ENCODE assay signal across 29 cellular contexts in genomic region chr4:140357868-140358267, GRCh38.
"Had no signal": no experiment of that assay in that cellular context is flagged by ENCODE, and none has a peak within 500 bp of the region (broad histone marks: within the 10 kb centered on the region; RNA-seq: fewer than 3 reads in every experiment).

No MANE protein-coding gene starts in this region.

- DNase-seq: activated CD4-positive, alpha-beta memory T cell treated with anti-CD3 and anti-CD28 coated beads for 36 hours; activated CD4-positive, alpha-beta T cell treated with anti-CD3 and anti-CD28 coated beads for 4 hours; activated CD4-positive, alpha-beta T cell treated with anti-CD3 and anti-CD28 coated beads, Interleukin-2, amount 50 U/mL, for 1 hour; activated CD4-positive, CD25-positive, alpha-beta regulatory T cell treated with anti-CD3 and anti-CD28 coated beads, Interleukin-2, amount 50 U/mL, for 72 hours; activated CD8-positive, alpha-beta memory T cell treated with anti-CD3 and anti-CD28 coated beads, Interleukin-2, amount 50 U/mL, for 4 hours; activated gamma-delta T cell treated with Interleukin-2 at 50 U/mL for 16 hours; activated naive CD4-positive, alpha-beta T cell treated with anti-CD3 and anti-CD28 coated beads for 36 hours; activated T-cell treated with anti-CD3 and anti-CD28 coated beads for 4 hours; activated T-cell treated with anti-CD3 and anti-CD28 coated beads, Interleukin-2, amount 50 U/mL, for 4 hours; adrenal gland; caudate nucleus; NCI-H1105 treated with DMSO at 0.1 percent for 48 hours; NCI-H1436; NCI-H1694 treated with DMSO at 0.1 percent for 48 hours; NCI-H2029; NCI-H345; NCI-H524 treated with DMSO at 0.1 percent for 48 hours; SHP77; SJCRH30; T1000 had no signal

- H3K36me3 ChIP-seq: adrenal gland, SJCRH30 had no signal

- ATAC-seq: activated naive CD4-positive, alpha-beta T cell treated with anti-CD3 and anti-CD28 coated beads, Interleukin-2, amount 50 U/mL, for 72 hours; activated T-cell treated with anti-CD3 and anti-CD28 coated beads, Interleukin-2, amount 50 U/mL, for 4 hours; K562; Panc1; WTC11 had no signal

- H3K4me3 ChIP-seq: adrenal gland, K562, SJCRH30, SK-N-MC had no signal

- H3K4me1 Mint-ChIP-seq: WTC11 had no signal

- H3K4me3 Mint-ChIP-seq: activated CD4-positive, alpha-beta memory T cell treated with anti-CD3 and anti-CD28 coated beads for 36 hours; activated naive CD4-positive, alpha-beta T cell treated with anti-CD3 and anti-CD28 coated beads for 36 hours; activated T-cell treated with anti-CD3 and anti-CD28 coated beads, Interleukin-2, amount 50 U/mL, for 4 hours; activated T-helper 1 cell treated with anti-CD3 and anti-CD28 coated beads, Interleukin-12 subunit alpha, Interleukin-12 subunit beta, Interleukin-2, Interleukin-4 antibody, amounts not matched to agents 30 ng/mL and 10 ng/mL and 1 ng/mL, durations not matched to agents 14 hours and 24 hours and 36 hours; WTC11 had no signal

- H3K9me3 ChIP-seq: adrenal gland, SJCRH30 had no signal

- H3K27ac ChIP-seq: adrenal gland, SJCRH30, SK-N-MC had no signal

- FAIRE-seq: bronchial epithelial cell, K562, TTC549 had no signal

- H3K36me3 Mint-ChIP-seq: activated CD4-positive, alpha-beta memory T cell treated with anti-CD3 and anti-CD28 coated beads for 36 hours; activated naive CD4-positive, alpha-beta T cell treated with anti-CD3 and anti-CD28 coated beads, Interleukin-2, amount 50 U/mL, for 72 hours; brain; WTC11 had no signal

- H3K9me3 Mint-ChIP-seq: activated CD4-positive, alpha-beta memory T cell treated with anti-CD3 and anti-CD28 coated beads for 36 hours; activated naive CD4-positive, alpha-beta T cell treated with anti-CD3 and anti-CD28 coated beads for 36 hours; activated naive CD4-positive, alpha-beta T cell treated with anti-CD3 and anti-CD28 coated beads, Interleukin-2, amount 50 U/mL, for 72 hours; activated T-cell treated with anti-CD3 and anti-CD28 coated beads, Interleukin-2, amount 50 U/mL, for 4 hours; activated T-helper 1 cell treated with anti-CD3 and anti-CD28 coated beads, Interleukin-12 subunit alpha, Interleukin-12 subunit beta, Interleukin-2, Interleukin-4 antibody, amounts not matched to agents 30 ng/mL and 10 ng/mL and 1 ng/mL, durations not matched to agents 14 hours and 24 hours and 36 hours; brain; WTC11 had no signal

- H3K27me3 ChIP-seq: adrenal gland, SJCRH30 had no signal

- H3K27ac Mint-ChIP-seq: activated CD4-positive, alpha-beta memory T cell treated with anti-CD3 and anti-CD28 coated beads for 36 hours; activated naive CD4-positive, alpha-beta T cell treated with anti-CD3 and anti-CD28 coated beads for 36 hours; activated T-helper 1 cell treated with anti-CD3 and anti-CD28 coated beads, Interleukin-12 subunit alpha, Interleukin-12 subunit beta, Interleukin-2, Interleukin-4 antibody, amounts not matched to agents 30 ng/mL and 10 ng/mL and 1 ng/mL, durations not matched to agents 14 hours and 24 hours and 36 hours; brain; WTC11 had no signal

- H3K4me1 ChIP-seq: adrenal gland, SJCRH30 had no signal
